Comparison of ENCODE assay signal across 11 cellular contexts in the genomic region with DNA sequence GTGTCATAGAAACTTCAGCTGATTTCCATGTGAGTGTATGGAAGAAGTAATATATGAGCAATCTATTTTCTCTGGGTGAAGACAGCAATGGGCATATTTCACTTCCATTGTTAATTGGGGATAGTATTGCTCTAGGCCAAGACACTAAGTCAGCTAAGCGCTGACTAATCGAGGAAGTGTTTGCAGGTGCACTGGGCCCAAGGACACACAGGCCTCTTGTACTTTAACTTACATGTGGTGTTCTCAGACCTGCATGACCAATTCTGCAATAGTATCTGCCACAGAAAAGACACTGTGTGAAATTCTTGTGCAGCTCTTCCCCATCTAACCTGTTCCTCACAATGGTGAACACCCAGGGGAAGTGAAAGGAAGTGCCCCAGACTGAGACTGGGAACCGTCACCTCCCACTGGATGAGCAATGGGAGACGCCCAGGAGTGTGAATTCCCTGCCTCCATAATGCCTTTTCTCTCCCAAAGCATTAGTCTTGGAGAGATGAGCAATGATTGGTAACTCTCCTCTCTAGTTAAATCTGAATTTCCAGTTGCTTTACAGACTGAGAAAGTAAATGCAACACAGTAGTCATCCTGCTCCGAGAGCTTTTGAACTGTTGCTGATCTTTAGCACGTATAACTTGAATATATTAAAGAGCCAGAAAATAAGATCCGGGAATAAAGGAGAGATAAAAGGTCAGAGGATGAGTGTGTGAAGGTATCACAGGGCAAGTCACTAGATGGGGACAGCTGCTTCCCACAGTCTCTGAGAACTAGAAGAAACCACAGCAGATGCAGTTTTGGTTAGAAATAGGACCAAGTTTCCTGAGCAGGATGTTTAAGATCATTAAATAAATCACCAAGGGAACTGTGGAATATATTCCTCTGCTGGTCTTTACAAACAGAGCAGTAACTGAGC.
DNase-seq lines count a peak whose midpoint lies in the region; ATAC-seq and TF ChIP-seq lines count a peak whose summit lies in the region.
"Had no signal": no experiment of that assay in that cellular context is flagged by ENCODE, and none has a peak within 500 bp of the region (broad histone marks: within the 10 kb centered on the region; RNA-seq: fewer than 3 reads in every experiment).

No MANE protein-coding gene starts in this region.

- H3K27me3 ChIP-seq in mammary epithelial cell (ENCODE audit: insufficient read depth, low read length) (no peaks in the 10 kb centered on the region), H7 (ENCODE audit: control insufficient read depth, insufficient read depth, low read length) (no peaks in the 10 kb centered on the region)

- no peak for TF ChIP-seq CTCF in mammary epithelial cell (conservative IDR thresholded peaks at IDR 0.05 in 1 of 2, IDR thresholded peaks at IDR 0.05 in 1 of 2; ENCODE audit: extremely low read depth in 1 of 2, insufficient read depth in 1 of 2, low read depth in 1 of 2, low read length in 2 of 2)

- WGBS in mammary epithelial cell (ENCODE audit: low coverage, missing lambda C conversion rate): 51% methylated on average over 7 of the region's 7 CpGs

- no peaks in the 10 kb centered on the region for H3K9me3 Mint-ChIP-seq in activated naive CD4-positive, alpha-beta T cell treated with anti-CD3 and anti-CD28 coated beads, Interleukin-2, amount 50 U/mL, for 72 hours
- no peaks in the 10 kb centered on the region for H3K9me3 Mint-ChIP-seq in stimulated activated naive CD8-positive, alpha-beta T cell treated with anti-CD3 and anti-CD28 coated beads, Interleukin-15, Interleukin-2, amounts not matched to agents 100 ng/mL and 50 ng/mL, for 24 hours

- peak; percentile 85 for ATAC-seq in activated naive CD4-positive, alpha-beta T cell treated with anti-CD3 and anti-CD28 coated beads, Interleukin-2, amount 50 U/mL, for 72 hours
- ATAC-seq in HG03108 (IDR thresholded peaks at IDR 0.05; ENCODE audit: unreplicated experiment): peak; percentile 43
- ATAC-seq: lower lobe of right lung had no signal

- H2AFZ ChIP-seq in mammary epithelial cell (ENCODE audit: low read depth, low read length): peak overlapping the region; percentile 36

- H3K4me3 Mint-ChIP-seq in stimulated activated naive CD8-positive, alpha-beta T cell treated with anti-CD3 and anti-CD28 coated beads, Interleukin-15, Interleukin-2, amounts not matched to agents 100 ng/mL and 50 ng/mL, for 24 hours: no peak overlapping the region

- H3K4me2 ChIP-seq in mammary epithelial cell (ENCODE audit: insufficient read depth, low read depth, low read length): peak overlapping the region; percentile 37

- H3K27me3 Mint-ChIP-seq in stimulated activated naive CD8-positive, alpha-beta T cell treated with anti-CD3 and anti-CD28 coated beads, Interleukin-15, Interleukin-2, amounts not matched to agents 100 ng/mL and 50 ng/mL, for 24 hours: no peaks in the 10 kb centered on the region

- H3K9me3 ChIP-seq in mammary epithelial cell (replicated peaks; ENCODE audit: insufficient read depth, low read length): no peaks in the 10 kb centered on the region
- H3K9me3 ChIP-seq: lower lobe of right lung had no signal

- no peaks in the 10 kb centered on the region for H3K36me3 ChIP-seq in mammary epithelial cell (ENCODE audit: insufficient read depth, low read length)
- no peaks in the 10 kb centered on the region for H3K36me3 ChIP-seq in H7 (replicated peaks; ENCODE audit: control insufficient read depth, insufficient read depth, low read length)
- H3K36me3 ChIP-seq: lower lobe of right lung had no signal

- peak overlapping the region; percentile 90 for H3K27ac ChIP-seq in mammary epithelial cell (ENCODE audit: insufficient read depth, low read depth, low read length)
- H3K27ac ChIP-seq: lower lobe of right lung had no signal

- no peaks in the 10 kb centered on the region for H4K20me1 ChIP-seq in mammary epithelial cell (ENCODE audit: insufficient read depth, low read length)

- peak overlapping the region; percentile 71 for H3K9ac ChIP-seq in mammary epithelial cell (ENCODE audit: insufficient read depth, low read length)

- peaks cover 0 to 6% of the 10 kb centered on the region in 2 donors for H3K36me3 Mint-ChIP-seq in activated naive CD4-positive, alpha-beta T cell treated with anti-CD3 and anti-CD28 coated beads, Interleukin-2, amount 50 U/mL, for 72 hours
- H3K36me3 Mint-ChIP-seq in stimulated activated naive CD8-positive, alpha-beta T cell treated with anti-CD3 and anti-CD28 coated beads, Interleukin-15, Interleukin-2, amounts not matched to agents 100 ng/mL and 50 ng/mL, for 24 hours (ENCODE audit: low read depth): no peaks in the 10 kb centered on the region

- no peaks in the 10 kb centered on the region for H3K79me2 ChIP-seq in mammary epithelial cell (ENCODE audit: insufficient read depth, low read length)

- CTCF ChIA-PET in mammary epithelial cell (lab: Charles Lee; ENCODE audit: low non-redundant PET): interaction anchor here (0.6 kb wide), 1 partner anchor 125 kb away, joined by 3 read pairs; a partner anchor contains a TSS

- peaks cover 32% of the 10 kb centered on the region for H3K4me1 Mint-ChIP-seq in stimulated activated naive CD8-positive, alpha-beta T cell treated with anti-CD3 and anti-CD28 coated beads, Interleukin-15, Interleukin-2, amounts not matched to agents 100 ng/mL and 50 ng/mL, for 24 hours (ENCODE audit: low read depth)

- in situ Hi-C loops in mammary epithelial cell (cut with MboI; ENCODE audit: low sequenced_read_pairs in 2 of 2): no loop called here

- intact Hi-C loops in mammary epithelial cell (cut with micrococcal nuclease): loop anchor here (1.0 kb wide), 1 partner anchor 82 kb away; no protein-coding TSS in a partner anchor

- no peak overlapping the region for H3K4me3 ChIP-seq in mammary epithelial cell (replicated peaks in 1 of 3; ENCODE audit: insufficient read depth in 1 of 3, low read depth in 2 of 3, low read length in 3 of 3)
- H3K4me3 ChIP-seq in H7 (ENCODE audit: insufficient read depth, low read depth, low read length): no peak overlapping the region
- H3K4me3 ChIP-seq: lower lobe of right lung had no signal

- dilution Hi-C loops in mammary epithelial cell (cut with HindIII; ENCODE audit: low sequenced_read_pairs): no loop called here

- H3K4me1 ChIP-seq in mammary epithelial cell (ENCODE audit: insufficient read depth, low read length): peaks cover 40% of the 10 kb centered on the region
- H3K4me1 ChIP-seq: lower lobe of right lung had no signal

- peak overlapping the region in 1 of 2 donors; percentile 72 for H3K27ac Mint-ChIP-seq in activated naive CD4-positive, alpha-beta T cell treated with anti-CD3 and anti-CD28 coated beads, Interleukin-2, amount 50 U/mL, for 72 hours
- H3K27ac Mint-ChIP-seq in stimulated activated naive CD8-positive, alpha-beta T cell treated with anti-CD3 and anti-CD28 coated beads, Interleukin-15, Interleukin-2, amounts not matched to agents 100 ng/mL and 50 ng/mL, for 24 hours: peak overlapping the region; percentile 28

- TSS peak; percentile 92 for BruUV-seq in mammary epithelial cell (replicated peaks; lab: Mats Ljungman, UMichigan)

- DNase-seq in activated naive CD4-positive, alpha-beta T cell treated with anti-CD3 and anti-CD28 coated beads, Interleukin-2, amount 50 U/mL, for 72 hours (ENCODE audit: low spot score in 2 of 2): no peak
- DNase-seq in activated naive CD4-positive, alpha-beta T cell treated with Interleukin-2 at 50 U/mL for 16 hours: no peak
- DNase-seq in mammary epithelial cell (peak; percentile 99), NCI-H1092 treated with DMSO at 0.1 percent for 48 hours (lab: John Stamatoyannopoulos, UW) (no peak), H7 (no peak), DMS79 (lab: John Stamatoyannopoulos, UW) (no peak)
- DNase-seq: erythroblast, lower lobe of right lung, NCI-H2081 treated with DMSO at 0.1 percent for 48 hours had no signal
